ENCODE assay signal across 10 cellular contexts in genomic region chr2:113167115-113167932, GRCh38. TPM values are rescaled to one million over a fixed set of nuclear protein-coding genes. Genes with fewer than 3 reads are reported as not detected.
A peak's percentile ranks its signal among the peaks of the same experiment; 100 is the strongest.
DNase-seq lines count a peak whose midpoint lies in the region; ATAC-seq and TF ChIP-seq lines count a peak whose summit lies in the region.
"Had no signal": no experiment of that assay in that cellular context is flagged by ENCODE, and none has a peak within 500 bp of the region (broad histone marks: within the 10 kb centered on the region; RNA-seq: fewer than 3 reads in every experiment).

No MANE protein-coding gene starts in this region.

- ATAC-seq in naive thymus-derived CD4-positive, alpha-beta T cell: peak; percentile 72
- ATAC-seq in GM21528 (IDR thresholded peaks at IDR 0.05; ENCODE audit: low FRiP score, unreplicated experiment): no peak
- ATAC-seq: gastrocnemius medialis had no signal

- H3F3A ChIP-seq in MM.1S (ENCODE audit: insufficient read depth, low read length): no peaks in the 10 kb centered on the region

- H3K36me3 ChIP-seq in naive thymus-derived CD4-positive, alpha-beta T cell (ENCODE audit: control insufficient read depth in 2 of 3, insufficient read depth in 3 of 3, low read length in 3 of 3): no peaks in the 10 kb centered on the region
- no peaks in the 10 kb centered on the region for H3K36me3 ChIP-seq in MM.1S (replicated peaks; ENCODE audit: insufficient read depth, low read length)
- H3K36me3 ChIP-seq: gastrocnemius medialis had no signal

- H3K4me1 ChIP-seq in naive thymus-derived CD4-positive, alpha-beta T cell (ENCODE audit: control insufficient read depth in 2 of 2, insufficient read depth in 2 of 2, low read length in 2 of 2): peaks cover 40 to 74% of the 10 kb centered on the region in 2 donors
- H3K4me1 ChIP-seq in MM.1S (ENCODE audit: low read length): no peaks in the 10 kb centered on the region
- H3K4me1 ChIP-seq: gastrocnemius medialis had no signal

- TF ChIP-seq CTCF in MM.1S (IDR thresholded peaks at IDR 0.05; ENCODE audit: low read length): no peak

- H3K27ac ChIP-seq in naive thymus-derived CD4-positive, alpha-beta T cell (ENCODE audit: low read depth, low read length): peak overlapping the region; percentile 87
- no peak overlapping the region for H3K27ac ChIP-seq in MM.1S (ENCODE audit: low read length)
- H3K27ac ChIP-seq: gastrocnemius medialis had no signal

- no peaks in the 10 kb centered on the region for H3K79me2 ChIP-seq in MM.1S (ENCODE audit: low read length)

- H3K9me2 ChIP-seq in MM.1S (replicated peaks; ENCODE audit: insufficient read depth, low read length): no peaks in the 10 kb centered on the region

- peaks cover 4% of the 10 kb centered on the region for H3K36me3 Mint-ChIP-seq in activated naive CD8-positive, alpha-beta T cell
- peaks cover 0 to 17% (median 4%) of the 10 kb centered on the region in 5 donors for H3K36me3 Mint-ChIP-seq in naive thymus-derived CD4-positive, alpha-beta T cell

- peak overlapping the region; percentile 34 for H3K4me3 ChIP-seq in naive thymus-derived CD4-positive, alpha-beta T cell (ENCODE audit: low read length)
- no peak overlapping the region for H3K4me3 ChIP-seq in MM.1S (ENCODE audit: low read length)
- H3K4me3 ChIP-seq: gastrocnemius medialis had no signal

- CTCF ChIA-PET in naive thymus-derived CD4-positive, alpha-beta T cell (lab: Charles Lee): interaction anchor here (0.7 to 2.4 kb wide), 6 partner anchors 9 to 87 kb away, joined by 3 to 19 read pairs (median 6); no protein-coding TSS in a partner anchor

- H3K27me3 Mint-ChIP-seq in activated naive CD8-positive, alpha-beta T cell: no peaks in the 10 kb centered on the region
- no peaks in the 10 kb centered on the region for H3K27me3 Mint-ChIP-seq in naive thymus-derived CD4-positive, alpha-beta T cell

- POLR2A ChIA-PET in naive thymus-derived CD4-positive, alpha-beta T cell (lab: Charles Lee): interaction anchor here (0.7 to 12.9 kb wide), 7 partner anchors 8 to 37 kb away, joined by 3 to 172 read pairs (median 4); partner anchors contain the start of gene PSD4

- intact Hi-C loops in naive thymus-derived CD4-positive, alpha-beta T cell (cut with micrococcal nuclease): loop anchor here (1.0 kb wide), 2 partner anchors 8 to 9 kb away; no protein-coding TSS in a partner anchor

- DNase-seq in AG20443 (ENCODE audit: low spot score) (peak; percentile 56), NCI-H510A treated with DMSO at 0.1 percent for 48 hours (lab: John Stamatoyannopoulos, UW) (peak; percentile 85), DMS79 (lab: John Stamatoyannopoulos, UW) (no peak), Ammon's horn (ENCODE audit: low spot score) (no peak), MM.1S (no peak)
- DNase-seq in naive thymus-derived CD4-positive, alpha-beta T cell: peak in 6 of 9 donors; percentile 38 to 45 (median 41)
- DNase-seq: gastrocnemius medialis had no signal

- no peaks in the 10 kb centered on the region for H3K9me3 Mint-ChIP-seq in activated naive CD8-positive, alpha-beta T cell (ENCODE audit: low read depth)
- peaks cover 0 to 4% (median 0%) of the 10 kb centered on the region in 11 donors for H3K9me3 Mint-ChIP-seq in naive thymus-derived CD4-positive, alpha-beta T cell

- H3K27me3 ChIP-seq in naive thymus-derived CD4-positive, alpha-beta T cell (ENCODE audit: control insufficient read depth in 2 of 2, insufficient read depth in 2 of 2, low read length in 2 of 2): no peaks in the 10 kb centered on the region
- H3K27me3 ChIP-seq in MM.1S (replicated peaks; ENCODE audit: insufficient read depth, low read length): no peaks in the 10 kb centered on the region
- H3K27me3 ChIP-seq: gastrocnemius medialis had no signal

- H3K27ac Mint-ChIP-seq in activated naive CD8-positive, alpha-beta T cell: peak overlapping the region; percentile 99
- peak overlapping the region; percentile 88 to 100 (median 97) for H3K27ac Mint-ChIP-seq in naive thymus-derived CD4-positive, alpha-beta T cell

- H3K9ac ChIP-seq in MM.1S (ENCODE audit: low read length): no peak overlapping the region

- H2AFZ ChIP-seq in MM.1S (ENCODE audit: low read length): no peak overlapping the region

- H3K4me3 Mint-ChIP-seq in activated naive CD8-positive, alpha-beta T cell: peak overlapping the region; percentile 75
- H3K4me3 Mint-ChIP-seq in naive thymus-derived CD4-positive, alpha-beta T cell: peak overlapping the region; percentile 57 to 87 (median 78)

- no peaks in the 10 kb centered on the region for H3K9me3 ChIP-seq in naive thymus-derived CD4-positive, alpha-beta T cell (ENCODE audit: control insufficient read depth in 2 of 3, low read length in 3 of 3)
- no peaks in the 10 kb centered on the region for H3K9me3 ChIP-seq in MM.1S (replicated peaks; ENCODE audit: insufficient read depth, low read length)
- H3K9me3 ChIP-seq: gastrocnemius medialis had no signal

- no peak overlapping the region for H3K4me2 ChIP-seq in MM.1S (ENCODE audit: low read depth, low read length)

- no peaks in the 10 kb centered on the region for H4K20me1 ChIP-seq in MM.1S (ENCODE audit: insufficient read depth, low read length)

- peaks cover 77% of the 10 kb centered on the region for H3K4me1 Mint-ChIP-seq in activated naive CD8-positive, alpha-beta T cell (ENCODE audit: low read depth)
- peaks cover 61 to 88% (median 80%) of the 10 kb centered on the region in 7 donors for H3K4me1 Mint-ChIP-seq in naive thymus-derived CD4-positive, alpha-beta T cell

RNA-seq across cellular contexts. Expression of gene PSD4, which starts 6.4 kb away (rescaled TPM):
- 100 to 1,000 TPM in 4 of 5 experiments, 10 to 100 TPM in 1; 96.4 to 399 (median 167) TPM for total RNA-seq in naive thymus-derived CD4-positive, alpha-beta T cell
- polyA plus RNA-seq in naive thymus-derived CD4-positive, alpha-beta T cell: 10 to 100 TPM; 28.0 to 50.4 TPM

RNA-seq across cellular contexts. Expression of gene IL1RN, which starts 39.9 kb away (rescaled TPM):
- 10 to 100 TPM in 1 of 5 experiments, 1 to 10 TPM in 4; 1.7 to 14.3 (median 2.3) TPM for total RNA-seq in naive thymus-derived CD4-positive, alpha-beta T cell
- not detected for polyA plus RNA-seq in naive thymus-derived CD4-positive, alpha-beta T cell
- total RNA-seq: LHCN-M2 had no signal

Comparison
In these comparisons a context has a peak if more than half of its experiments do, and no peak if none do; other contexts are left out.
1. DNase-seq: peak in AG20443 (single experiment), NCI-H510A treated with DMSO at 0.1 percent for 48 hours (single experiment) and naive thymus-derived CD4-positive, alpha-beta T cell (6 of 9); none in DMS79 (single experiment), Ammon's horn (single experiment) and MM.1S (single experiment).